Comparison of ENCODE assay signal across 8 cellular contexts in genomic region chr14:101980700-101981099, GRCh38. TPM values are rescaled to one million over a fixed set of nuclear protein-coding genes. Genes with fewer than 3 reads are reported as not detected.
DNase-seq lines count a peak whose midpoint lies in the region; ATAC-seq and TF ChIP-seq lines count a peak whose summit lies in the region.

No MANE protein-coding gene starts in this region.

- H3K9me3 ChIP-seq in hepatocyte (ENCODE audit: low read depth), result no peaks in the 10 kb centered on the region

- no peaks in the 10 kb centered on the region for H3K4me1 ChIP-seq in hepatocyte (ENCODE audit: insufficient read depth)

- no peaks in the 10 kb centered on the region for H3K9me3 Mint-ChIP-seq in activated T-helper 2 cell treated with anti-CD3 and anti-CD28 coated beads, Interferon-gamma antibody, Interleukin-2, Interleukin-4, amounts not matched to agents 10 μg/mL and 5 μg/mL and 100 μg/mL, durations not matched to agents 14 hours and 24 hours and 36 hours

- H3K36me3 ChIP-seq in BJ (ENCODE audit: control insufficient read depth, insufficient read depth, low read length) (peaks cover 12% of the 10 kb centered on the region), hepatocyte (replicated peaks; ENCODE audit: insufficient read depth, low read depth) (peaks cover 5% of the 10 kb centered on the region)

- H3K4me3 ChIP-seq in BJ (ENCODE audit: low read depth, low read length) (no peak overlapping the region), hepatocyte (no peak overlapping the region)

- CTCF ChIA-PET in BJ (lab: Yijun Ruan, JAX), result interaction anchor here (0.5 to 0.6 kb wide), 2 partner anchors 22 to 82 kb away, joined by 3 read pairs; no protein-coding TSS in a partner anchor

- TF ChIP-seq CTCF in BJ (IDR thresholded peaks at IDR 0.05; ENCODE audit: insufficient read depth, low read depth, low read length), result no peak
- TF ChIP-seq CTCF in hepatocyte (IDR thresholded peaks at IDR 0.05; ENCODE audit: poor library complexity), result no peak
- TF ChIP-seq CTCF in GM10266 (IDR thresholded peaks at IDR 0.05; ENCODE audit: control insufficient read depth, insufficient read depth, low read depth, missing control alignments), result no peak

- no peak overlapping the region for H3K4me3 Mint-ChIP-seq in activated T-helper 2 cell treated with anti-CD3 and anti-CD28 coated beads, Interferon-gamma antibody, Interleukin-2, Interleukin-4, amounts not matched to agents 10 μg/mL and 5 μg/mL and 100 μg/mL, durations not matched to agents 14 hours and 24 hours and 36 hours (ENCODE audit: low read depth)

- H3K27me3 Mint-ChIP-seq in activated T-helper 2 cell treated with anti-CD3 and anti-CD28 coated beads, Interferon-gamma antibody, Interleukin-2, Interleukin-4, amounts not matched to agents 10 μg/mL and 5 μg/mL and 100 μg/mL, durations not matched to agents 14 hours and 24 hours and 36 hours (ENCODE audit: low read depth), result no peaks in the 10 kb centered on the region

- H3K27ac ChIP-seq in hepatocyte, result peak overlapping the region; percentile 40

- peak; percentile 98 for DNase-seq in BJ (ENCODE audit: low read depth)
- no peak for DNase-seq in activated T-helper 2 cell treated with anti-CD3 and anti-CD28 coated beads, Interferon-gamma antibody, Interleukin-2, Interleukin-4, amounts not matched to agents 10 μg/mL and 5 μg/mL and 100 μg/mL, durations not matched to agents 14 hours and 24 hours and 36 hours (ENCODE audit: low spot score)
- DNase-seq in hepatocyte (ENCODE audit: low spot score), result peak; percentile 73
- peak; percentile 82 for DNase-seq in ureter (ENCODE audit: low spot score)
- no peak for DNase-seq in NCI-H1092 treated with DMSO at 0.1 percent for 48 hours (lab: John Stamatoyannopoulos, UW)
- DNase-seq in GM10266 (ENCODE audit: extremely low spot score), result no peak

- H2AFZ ChIP-seq in hepatocyte, result no peak overlapping the region

- H3K36me3 Mint-ChIP-seq in activated T-helper 2 cell treated with anti-CD3 and anti-CD28 coated beads, Interferon-gamma antibody, Interleukin-2, Interleukin-4, amounts not matched to agents 10 μg/mL and 5 μg/mL and 100 μg/mL, durations not matched to agents 14 hours and 24 hours and 36 hours (ENCODE audit: low read depth), result peaks cover 57% of the 10 kb centered on the region

- ATAC-seq in GM19452 (IDR thresholded peaks at IDR 0.05; ENCODE audit: unreplicated experiment) (peak; percentile 91), HG03520 (IDR thresholded peaks at IDR 0.05; ENCODE audit: unreplicated experiment) (peak; percentile 74)

- H3K27me3 ChIP-seq in BJ (ENCODE audit: control insufficient read depth, insufficient read depth, low read length), result no peaks in the 10 kb centered on the region
- H3K27me3 ChIP-seq in hepatocyte, result no peaks in the 10 kb centered on the region

- intact Hi-C loops in activated T-helper 2 cell treated with anti-CD3 and anti-CD28 coated beads, Interferon-gamma antibody, Interleukin-2, Interleukin-4, amounts not matched to agents 10 μg/mL and 5 μg/mL and 100 μg/mL, durations not matched to agents 14 hours and 24 hours and 36 hours (cut with micrococcal nuclease), result no loop called here

- POLR2A ChIA-PET in BJ (lab: Charles Lee), result interaction anchor here (0.6 to 0.7 kb wide), 2 partner anchors 8 to 15 kb away, joined by 3 to 4 read pairs; no protein-coding TSS in a partner anchor

- no peaks in the 10 kb centered on the region for H3K9me2 ChIP-seq in hepatocyte (replicated peaks; ENCODE audit: insufficient read depth)

- peaks cover 44% of the 10 kb centered on the region for H3K79me2 ChIP-seq in hepatocyte

- H3K4me2 ChIP-seq in hepatocyte, result no peak overlapping the region

- 57% methylated on average over 2 of the region's 2 CpGs for WGBS in hepatocyte (ENCODE audit: low lambda C conversion rate, missing lambda C conversion rate)

- H3K27ac Mint-ChIP-seq in activated T-helper 2 cell treated with anti-CD3 and anti-CD28 coated beads, Interferon-gamma antibody, Interleukin-2, Interleukin-4, amounts not matched to agents 10 μg/mL and 5 μg/mL and 100 μg/mL, durations not matched to agents 14 hours and 24 hours and 36 hours, result peak overlapping the region; percentile 19

- H3K4me1 Mint-ChIP-seq in activated T-helper 2 cell treated with anti-CD3 and anti-CD28 coated beads, Interferon-gamma antibody, Interleukin-2, Interleukin-4, amounts not matched to agents 10 μg/mL and 5 μg/mL and 100 μg/mL, durations not matched to agents 14 hours and 24 hours and 36 hours (ENCODE audit: low read depth), result peaks cover 1% of the 10 kb centered on the region

- H4K20me1 ChIP-seq in hepatocyte (ENCODE audit: insufficient read depth, poor library complexity, severe bottlenecking), result peaks cover 16% of the 10 kb centered on the region

RNA-seq across cellular contexts. Expression of gene DYNC1H1, which starts 16.3 kb away (rescaled TPM):
- polyA plus RNA-seq in BJ (2011; rRNA removed) (138 and 139 TPM in 2 replicates), hepatocyte (141 and 164 TPM in 2 replicates)
- 558 and 724 TPM in 2 replicates for polyA minus RNA-seq in BJ (2011; rRNA and poly(A)+ RNA removed)
- 286 and 287 TPM in 2 replicates for total RNA-seq in activated T-helper 2 cell treated with anti-CD3 and anti-CD28 coated beads, Interferon-gamma antibody, Interleukin-2, Interleukin-4, amounts not matched to agents 10 μg/mL and 5 μg/mL and 100 μg/mL, durations not matched to agents 14 hours and 24 hours and 36 hours
- total RNA-seq in hepatocyte (342 and 405 TPM in 2 replicates), ureter (467 TPM)

Comparison
In these comparisons a context has a peak if more than half of its experiments do, and no peak if none do; other contexts are left out.
1. DNase-seq: peak in BJ (single experiment), hepatocyte (single experiment) and ureter (single experiment); none in activated T-helper 2 cell treated with anti-CD3 and anti-CD28 coated beads, Interferon-gamma antibody, Interleukin-2, Interleukin-4, amounts not matched to agents 10 μg/mL and 5 μg/mL and 100 μg/mL, durations not matched to agents 14 hours and 24 hours and 36 hours (single experiment), NCI-H1092 treated with DMSO at 0.1 percent for 48 hours (single experiment) and GM10266 (single experiment).